1 cellular context compared by ENCODE assay signal in the genomic region with DNA sequence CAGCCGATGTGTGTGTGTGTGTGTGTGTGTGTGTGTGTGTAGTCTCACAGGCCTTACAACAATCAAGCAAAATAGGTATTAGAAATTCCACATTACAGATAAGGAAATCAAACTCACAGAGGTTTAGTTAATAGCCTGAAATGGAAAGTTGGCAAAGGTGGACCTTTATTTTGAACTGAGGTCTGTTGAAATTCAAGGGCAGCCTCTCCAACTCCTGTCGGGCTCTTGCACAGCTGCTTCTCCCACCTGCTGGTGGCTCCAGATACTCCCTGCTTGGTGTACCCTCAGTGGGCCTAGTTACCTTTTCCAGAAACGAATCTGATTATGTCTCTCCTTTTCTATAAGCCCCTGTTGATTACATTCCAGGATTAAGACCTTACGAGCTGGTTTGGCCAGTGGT.
TF ChIP-seq lines count a peak whose summit lies in the region.

No MANE protein-coding gene starts in this region.

TF ChIP-seq in WTC11, 78 proteins besides CTCF, POLR2A, EP300 and RAD21 (continued from another document):
- TF ChIP-seq ZNF317 (CRISPR knock-in tag; IDR thresholded peaks at IDR 0.05; ENCODE audit: borderline replicate concordance, low read depth) (no peak), EMX1 (CRISPR knock-in tag; IDR thresholded peaks at IDR 0.05) (no peak)
